26 cellular contexts compared by ENCODE assay signal in genomic region chr10:21603721-21604120, GRCh38.
"Had no signal": no experiment of that assay in that cellular context is flagged by ENCODE, and none has a peak within 500 bp of the region (broad histone marks: within the 10 kb centered on the region; RNA-seq: fewer than 3 reads in every experiment).

No MANE protein-coding gene starts in this region.

- H3K4me3 ChIP-seq: Peyer's patch, SJCRH30 had no signal

- H3K27me3 Mint-ChIP-seq: activated naive CD8-positive, alpha-beta T cell had no signal

- H3K36me3 ChIP-seq: Peyer's patch had no signal

- H3K27me3 ChIP-seq: Peyer's patch, SJCRH30 had no signal

- H3K4me3 Mint-ChIP-seq: activated naive CD4-positive, alpha-beta T cell treated with anti-CD3 and anti-CD28 coated beads for 36 hours; activated naive CD8-positive, alpha-beta T cell; activated T-cell treated with anti-CD3 and anti-CD28 coated beads, Interleukin-2, amount 50 U/mL, for 4 hours had no signal

- ATAC-seq: activated T-cell treated with anti-CD3 and anti-CD28 coated beads, Interleukin-2, amount 50 U/mL, for 4 hours; SK-N-SH treated with all-trans-retinoic acid at 6 μM for 48 hours had no signal

- H3K4me1 ChIP-seq: Peyer's patch, SJCRH30 had no signal

- DNase-seq: activated CD4-positive, alpha-beta T cell treated with anti-CD3 and anti-CD28 coated beads for 48 hours; activated CD4-positive, alpha-beta T cell treated with anti-CD3 and anti-CD28 coated beads, Interleukin-2, amount 50 U/mL, for 48 hours; activated CD4-positive, CD25-positive, alpha-beta regulatory T cell treated with anti-CD3 and anti-CD28 coated beads, Interleukin-2, amount 50 U/mL, for 72 hours; activated CD8-positive, alpha-beta memory T cell treated with anti-CD3 and anti-CD28 coated beads for 24 hours; activated effector memory CD4-positive, alpha-beta T cell treated with anti-CD3 and anti-CD28 coated beads, Interleukin-2, amount 50 U/mL, for 16 hours; activated naive CD4-positive, alpha-beta T cell treated with anti-CD3 and anti-CD28 coated beads for 36 hours; activated T-cell treated with anti-CD3 and anti-CD28 coated beads, Interleukin-2, amount 50 U/mL, for 4 hours; amygdala; caudate nucleus; Kasumi-1; KBM-7; NCI-H1105 treated with DMSO at 0.1 percent for 48 hours; NCI-H1436 treated with DMSO at 0.1 percent for 48 hours; NCI-H187; NCI-H2081; NCI-H446 treated with DMSO at 0.1 percent for 48 hours; NCI-H524 treated with DMSO at 0.1 percent for 48 hours; NCI-H774; NK-92 treated with Interleukin-12 subunit alpha and Interleukin-12 subunit beta, amount 100 ng/mL, for 24 hours; Peyer's patch; Right ventricle myocardium superior; SJCRH30; SW 1271 had no signal

- H3K27ac ChIP-seq: Peyer's patch, RWPE1, SJCRH30 had no signal

- H3K9me3 ChIP-seq: Peyer's patch, SJCRH30 had no signal

- H3K27ac Mint-ChIP-seq: activated naive CD4-positive, alpha-beta T cell treated with anti-CD3 and anti-CD28 coated beads for 36 hours; activated naive CD8-positive, alpha-beta T cell had no signal
